ENCODE assay signal across 8 cellular contexts in genomic region chr7:75937958-75938786, GRCh38. TPM values are rescaled to one million over a fixed set of nuclear protein-coding genes. Genes with fewer than 3 reads are reported as not detected.
DNase-seq lines count a peak whose midpoint lies in the region; ATAC-seq and TF ChIP-seq lines count a peak whose summit lies in the region.

No MANE protein-coding gene starts in this region.

- peaks cover 27 to 48% of the 10 kb centered on the region in 2 donors for H3K4me1 ChIP-seq in adrenal gland (replicated peaks in 1 of 2)

- ATAC-seq in left cardiac atrium (peak; percentile 87 to 93), HG03175 (IDR thresholded peaks at IDR 0.05; ENCODE audit: unreplicated experiment) (no peak), GM19351 (IDR thresholded peaks at IDR 0.05; ENCODE audit: unreplicated experiment) (no peak), HG02759 (IDR thresholded peaks at IDR 0.05; ENCODE audit: unreplicated experiment) (no peak)

- H3K36me3 ChIP-seq in adrenal gland (replicated peaks in 1 of 2) = peaks cover 0 to 5% of the 10 kb centered on the region in 2 donors

- WGBS in adrenal gland, 4 donors = 45 to 54% (median 50%) methylated on average over 12 to 15 of the region's 15 CpGs

- DNase-seq in ELF-1 (ENCODE audit: low read depth, low spot score) (peak; percentile 52), adrenal gland (peak; percentile 91 to 98 (median 97)), left cardiac atrium (peak; percentile 78), renal cortical epithelial cell (ENCODE audit: low read depth) (peak; percentile 90), DMS79 treated with DMSO at 0.1 percent for 48 hours (lab: John Stamatoyannopoulos, UW) (no peak)

- no peak overlapping the region for H3K4me3 ChIP-seq in adrenal gland

- no peak for TF ChIP-seq CTCF in adrenal gland (IDR thresholded peaks at IDR 0.05)

- H3K27ac ChIP-seq in adrenal gland = peak overlapping the region; percentile 73 to 98 (median 89)

- TF ChIP-seq POLR2A in adrenal gland (IDR thresholded peaks at IDR 0.05) = peak in 1 of 2 donors; percentile 73

- no peaks in the 10 kb centered on the region for H3K27me3 ChIP-seq in adrenal gland

- intact Hi-C loops in adrenal gland (cut with DNase I) = no loop called here
- intact Hi-C loops in left cardiac atrium (cut with DNase I) = no loop called here

- H3K9me3 ChIP-seq in adrenal gland (replicated peaks in 1 of 3) = no peaks in the 10 kb centered on the region

RNA-seq across cellular contexts. Expression of gene POR, which starts 23.2 kb away (rescaled TPM):
- total RNA-seq in adrenal gland = 1,000 to 10,000 TPM in 1 of 8 donors, 100 to 1,000 TPM in 7; 268 to 1,301 (median 582) TPM
- 100 to 1,000 TPM; 442 to 981 (median 731) TPM for polyA plus RNA-seq in adrenal gland
- total RNA-seq in left cardiac atrium = 100 to 1,000 TPM in 1 of 2 donors, 10 to 100 TPM in 1; 60.6 to 128 TPM
- 54.0 and 82.1 TPM in 2 replicates for total RNA-seq in renal cortical epithelial cell

RNA-seq across cellular contexts. Expression of gene TMEM120A, which starts 56.2 kb away (rescaled TPM):
- total RNA-seq in adrenal gland (100 to 1,000 TPM in 4 of 8 donors, 10 to 100 TPM in 4; 51.4 to 277 (median 113) TPM), left cardiac atrium (10 to 100 TPM; 63.5 to 98.3 TPM), renal cortical epithelial cell (17.9 and 19.2 TPM in 2 replicates)
- 100 to 1,000 TPM; 197 to 260 (median 227) TPM for polyA plus RNA-seq in adrenal gland

RNA-seq across cellular contexts. Expression of gene RHBDD2, which starts 59.3 kb away (rescaled TPM):
- 100 to 1,000 TPM; 123 to 575 (median 247) TPM for total RNA-seq in adrenal gland
- polyA plus RNA-seq in adrenal gland = 100 to 1,000 TPM; 187 to 225 (median 224) TPM
- 10 to 100 TPM; 26.5 to 41.8 TPM for total RNA-seq in left cardiac atrium
- total RNA-seq in renal cortical epithelial cell = 16.0 and 31.3 TPM in 2 replicates

Comparison
In these comparisons a context has a peak if more than half of its experiments do, and no peak if none do; other contexts are left out.
1. ATAC-seq: peak in left cardiac atrium (2 of 2); none in HG03175 (single experiment), GM19351 (single experiment) and HG02759 (single experiment).